In genomic region chr17:80826955-80827645, GRCh38 we compare ENCODE assay signal across 8 cellular contexts.
DNase-seq lines count a peak whose midpoint lies in the region; ATAC-seq, FAIRE-seq and TF ChIP-seq lines count a peak whose summit lies in the region.

No MANE protein-coding gene starts in this region.

- 88% methylated on average over 20 of the region's 20 CpGs for WGBS in GM12878 (ENCODE audit: insufficient coverage, insufficient replicate concordance, low lambda C conversion rate, missing lambda C conversion rate)
- WGBS in thymus = 53% methylated on average over 20 of the region's 20 CpGs

- no peak for TF ChIP-seq RAD21 in GM12878 (IDR thresholded peaks at IDR 0.05; ENCODE audit: insufficient read depth, low read depth, low read length)

- RAD21 ChIA-PET in GM12878 (lab: Charles Lee; ENCODE audit: unreplicated experiment) = no interaction called here

- POLR2A ChIA-PET in BJ (lab: Charles Lee) = no interaction called here
- POLR2A ChIA-PET in GM12878 (lab: Charles Lee) = no interaction called here

- in situ Hi-C loops in GM12878 (cut with MboI) = no loop called here

- H3K4me1 ChIP-seq in GM12878 (ENCODE audit: control insufficient read depth, insufficient read depth, low read length) (peaks cover 12% of the 10 kb centered on the region), thymus (ENCODE audit: control insufficient read depth, insufficient read depth, low read length) (peaks cover 6% of the 10 kb centered on the region)

- no peak for TF ChIP-seq POLR2A in GM12878 (IDR thresholded peaks at IDR 0.05; ENCODE audit: low read depth, low read length)

- H3K9ac ChIP-seq in GM12878 (ENCODE audit: control insufficient read depth, insufficient read depth, low read length) = no peak overlapping the region

- TF ChIP-seq EP300 in GM12878 (IDR thresholded peaks at IDR 0.05; ENCODE audit: borderline replicate concordance in 1 of 2, control insufficient read depth in 1 of 2, low read depth in 2 of 2, low read length in 2 of 2) = no peak

- H3K36me3 ChIP-seq in BJ (ENCODE audit: control insufficient read depth, insufficient read depth, low read length) = peaks cover 10% of the 10 kb centered on the region
- H3K36me3 ChIP-seq in MG63 = peaks cover 27% of the 10 kb centered on the region
- H3K36me3 ChIP-seq in GM12878 (ENCODE audit: control insufficient read depth in 2 of 2, insufficient read depth in 2 of 2, low read length in 1 of 2) = peaks cover 0 to 17% of the 10 kb centered on the region in 2 experiments; a peak in 2 of 4 replicates
- H3K36me3 ChIP-seq in kidney epithelial cell (ENCODE audit: control insufficient read depth, insufficient read depth, low read length) = no peaks in the 10 kb centered on the region
- H3K36me3 ChIP-seq in thymus (ENCODE audit: control insufficient read depth, insufficient read depth) = peaks cover 57% of the 10 kb centered on the region

- H3K36me3 Mint-ChIP-seq in mesothelial cell of epicardium = peaks cover 17% of the 10 kb centered on the region

- H3K27me3 Mint-ChIP-seq in mesothelial cell of epicardium (ENCODE audit: low read depth) = no peaks in the 10 kb centered on the region

- TF ChIP-seq CTCF in BJ (IDR thresholded peaks at IDR 0.05; ENCODE audit: insufficient read depth, low read depth, low read length) = no peak
- TF ChIP-seq CTCF in GM12878 (IDR thresholded peaks at IDR 0.05 in 2 of 3, conservative IDR thresholded peaks at IDR 0.05 in 1 of 3; ENCODE audit: control insufficient read depth in 2 of 3, extremely low read depth in 1 of 3, insufficient read depth in 1 of 3, low read depth in 3 of 3, low read length in 3 of 3) = no peak
- no peak for TF ChIP-seq CTCF in kidney epithelial cell (IDR thresholded peaks at IDR 0.05; ENCODE audit: insufficient read depth, low read length, poor library complexity, severe bottlenecking)
- TF ChIP-seq CTCF in mesothelial cell of epicardium (IDR thresholded peaks at IDR 0.05; ENCODE audit: unreplicated experiment) = no peak

- DNase-seq in BJ (ENCODE audit: low read depth) (peak; percentile 82), MG63 (peak; percentile 98), GM12878 (ENCODE audit: low read depth, low spot score) (no peak), kidney epithelial cell (ENCODE audit: low read depth) (peak; percentile 76), retina (no peak), mesothelial cell of epicardium (ENCODE audit: low spot score in 2 of 2, unreplicated experiment in 2 of 2) (no peak)

- H3K79me2 ChIP-seq in GM12878 (ENCODE audit: control insufficient read depth, insufficient read depth, low read length) = no peaks in the 10 kb centered on the region

- intact Hi-C loops in GM12878 (cut with micrococcal nuclease; ENCODE audit: unreplicated experiment) = no loop called here

- H3K4me1 Mint-ChIP-seq in mesothelial cell of epicardium = no peaks in the 10 kb centered on the region

- H3K27ac Mint-ChIP-seq in mesothelial cell of epicardium = no peak overlapping the region

- no peak for FAIRE-seq in GM12878 (lab: Jason Lieb, UNC)

- no peak overlapping the region for H3K4me3 ChIP-seq in BJ (ENCODE audit: low read depth, low read length)
- H3K4me3 ChIP-seq in MG63 = no peak overlapping the region
- no peak overlapping the region for H3K4me3 ChIP-seq in GM12878
- H3K4me3 ChIP-seq in kidney epithelial cell (ENCODE audit: low read depth, low read length) = no peak overlapping the region
- no peak overlapping the region for H3K4me3 ChIP-seq in thymus (ENCODE audit: low read length)

- no TSS peak for BruUV-seq in GM12878 (replicated peaks; lab: Mats Ljungman, UMichigan)

- no peak overlapping the region; the same call in 1 of the 2 replicates for H3K4me2 ChIP-seq in GM12878 (ENCODE audit: control insufficient read depth, insufficient read depth)

- no peak overlapping the region for H3K4me3 Mint-ChIP-seq in mesothelial cell of epicardium

- H3K9me3 Mint-ChIP-seq in mesothelial cell of epicardium = no peaks in the 10 kb centered on the region

- no peak for ATAC-seq in GM12878
- ATAC-seq in HG02610 (IDR thresholded peaks at IDR 0.05; ENCODE audit: unreplicated experiment) = no peak

- CTCF ChIA-PET in BJ (lab: Yijun Ruan, JAX) (interaction anchor here (0.9 to 1.4 kb wide), 3 partner anchors 14 to 143 kb away, joined by 3 read pairs; no protein-coding TSS in a partner anchor), GM12878 (lab: Yijun Ruan, JAX) (no interaction called here)

- no peak overlapping the region for H2AFZ ChIP-seq in GM12878 (ENCODE audit: control insufficient read depth, low read depth, low read length)

- SMC1A ChIA-PET in GM12878 (lab: Charles Lee; ENCODE audit: uncharacterized antibody, unreplicated experiment) = interaction anchor here (0.9 kb wide), 1 partner anchor 253 kb away, joined by 4 read pairs; no protein-coding TSS in a partner anchor

- H4K20me1 ChIP-seq in GM12878 (ENCODE audit: control insufficient read depth, insufficient read depth) = no peaks in the 10 kb centered on the region

- H3K27ac ChIP-seq in GM12878 (ENCODE audit: control insufficient read depth, insufficient read depth) (peak overlapping the region; percentile 24; the same call in 1 of the 2 replicates), thymus (ENCODE audit: low read depth) (peak overlapping the region; percentile 1)

- no peaks in the 10 kb centered on the region for H3K9me3 ChIP-seq in MG63
- no peaks in the 10 kb centered on the region for H3K9me3 ChIP-seq in GM12878 (replicated peaks; ENCODE audit: control insufficient read depth, insufficient read depth, low read length)
- H3K9me3 ChIP-seq in thymus (ENCODE audit: control insufficient read depth) = no peaks in the 10 kb centered on the region

- H3K27me3 ChIP-seq in BJ (ENCODE audit: control insufficient read depth, insufficient read depth, low read length) (no peaks in the 10 kb centered on the region), MG63 (no peaks in the 10 kb centered on the region), GM12878 (replicated peaks in 1 of 2; ENCODE audit: control insufficient read depth in 2 of 2, insufficient read depth in 2 of 2, low read length in 1 of 2) (no peaks in the 10 kb centered on the region), kidney epithelial cell (ENCODE audit: control insufficient read depth, insufficient read depth, low read length) (no peaks in the 10 kb centered on the region), thymus (ENCODE audit: control insufficient read depth, insufficient read depth) (no peaks in the 10 kb centered on the region)

TF ChIP-seq in GM12878, 131 proteins besides CTCF, POLR2A, EP300 and RAD21:
- no peak for TF ChIP-seq E2F4 (IDR thresholded peaks at IDR 0.05; ENCODE audit: low read depth, low read length)
- TF ChIP-seq USF1 (IDR thresholded peaks at IDR 0.05; ENCODE audit: borderline replicate concordance, extremely low read length, insufficient read depth, low read depth, low read length) = peak; percentile 3
- no peak for TF ChIP-seq BACH1 (IDR thresholded peaks at IDR 0.05; ENCODE audit: borderline replicate concordance)
- no peak for TF ChIP-seq GATAD2B (conservative IDR thresholded peaks at IDR 0.05; ENCODE audit: low read depth)
TF ChIP-seq in GM12878: peak in this region for 1.

Comparison
In these comparisons a context has a peak if more than half of its experiments do, and no peak if none do; other contexts are left out.
1. DNase-seq: peak in BJ (single experiment), MG63 (single experiment) and kidney epithelial cell (single experiment); none in GM12878 (single experiment), retina (single experiment) and mesothelial cell of epicardium (0 of 2).